Comparison of ENCODE assay signal across 8 cellular contexts in the genomic region with DNA sequence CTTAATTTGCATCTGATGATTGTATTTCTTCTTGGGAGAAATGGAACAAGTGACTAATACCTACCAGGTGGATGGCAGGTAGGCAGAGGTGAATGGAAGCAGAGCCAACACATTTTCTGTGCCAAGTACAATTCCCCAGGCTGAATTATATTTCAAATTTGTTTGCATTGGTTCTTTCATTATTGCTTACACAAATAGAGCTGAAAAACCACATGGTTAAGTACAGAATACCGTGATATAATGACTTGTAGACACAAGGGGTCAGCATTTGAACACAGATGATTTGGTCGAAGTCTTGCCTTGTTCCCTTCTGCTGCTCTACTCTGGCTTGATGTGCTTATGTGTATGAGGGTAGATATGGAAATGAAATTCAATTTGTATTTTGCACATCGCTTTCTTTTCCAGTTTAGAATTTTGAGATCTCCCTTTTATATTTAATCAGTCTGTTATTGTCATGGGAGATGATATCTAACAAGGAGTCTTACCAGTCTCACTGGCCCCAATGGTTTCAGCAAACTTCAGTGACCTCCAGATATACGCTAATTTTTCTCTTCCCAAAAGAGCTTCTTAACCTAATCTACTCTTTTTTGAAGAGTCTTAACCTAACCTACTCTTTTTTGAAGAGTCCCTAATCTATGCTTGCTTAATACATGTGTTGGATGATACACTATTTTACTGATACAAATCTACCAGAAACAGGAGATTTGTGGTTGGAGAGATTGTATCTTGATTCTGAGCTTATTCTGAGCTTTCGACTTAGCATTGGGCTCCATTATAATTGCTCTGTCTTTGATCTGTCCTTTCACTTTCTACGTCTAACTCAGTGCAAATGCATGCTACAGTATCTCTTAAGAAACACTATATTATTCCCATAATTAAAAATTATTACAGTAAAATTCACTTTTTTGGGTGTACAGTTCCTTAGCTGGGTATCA.
A peak's percentile ranks its signal among the peaks of the same experiment; 100 is the strongest.
DNase-seq lines count a peak whose midpoint lies in the region; ATAC-seq and TF ChIP-seq lines count a peak whose summit lies in the region.

No MANE protein-coding gene starts in this region.

- in situ Hi-C loops in astrocyte of the cerebellum (cut with HindIII; ENCODE audit: low sequenced_read_pairs) = loop anchor here (5.0 to 25.0 kb wide), 2 partner anchors 257 to 342 kb away; no protein-coding TSS in a partner anchor

- H3K4me1 Mint-ChIP-seq in stimulated activated naive B cell treated with anti-CD40 and anti-IgM and Interleukin-4, amounts not matched to agents 10 μg/mL and 1 μg/mL and 100 μg/mL, for 72 hours = no peaks in the 10 kb centered on the region

- no peak overlapping the region for H3K4me3 ChIP-seq in astrocyte of the cerebellum (ENCODE audit: low read depth, low read length)

- H3K27ac Mint-ChIP-seq in stimulated activated naive B cell treated with anti-CD40 and anti-IgM and Interleukin-4, amounts not matched to agents 10 μg/mL and 1 μg/mL and 100 μg/mL, for 72 hours = no peak overlapping the region

- peaks cover 12 to 20% of the 10 kb centered on the region in 2 donors for H3K27me3 Mint-ChIP-seq in stimulated activated naive B cell treated with anti-CD40 and anti-IgM and Interleukin-4, amounts not matched to agents 10 μg/mL and 1 μg/mL and 100 μg/mL, for 72 hours

- peak; percentile 97 for ATAC-seq in GM19467 (IDR thresholded peaks at IDR 0.05; ENCODE audit: unreplicated experiment)
- peak; percentile 92 for ATAC-seq in HG03432 (IDR thresholded peaks at IDR 0.05; ENCODE audit: unreplicated experiment)
- ATAC-seq in stimulated activated naive B cell treated with anti-CD40 and anti-IgM and Interleukin-4, amounts not matched to agents 10 μg/mL and 1 μg/mL and 100 μg/mL, for 72 hours (replicated peaks) = peak; percentile 77 to 89

- no peak overlapping the region for H3K4me3 Mint-ChIP-seq in stimulated activated naive B cell treated with anti-CD40 and anti-IgM and Interleukin-4, amounts not matched to agents 10 μg/mL and 1 μg/mL and 100 μg/mL, for 72 hours

- peak; percentile 61 for DNase-seq in NCI-H2171 treated with DMSO at 0.1 percent for 48 hours (lab: John Stamatoyannopoulos, UW)
- DNase-seq in NCI-H2171 (lab: John Stamatoyannopoulos, UW) = no peak
- DNase-seq in NCI-H524 treated with DMSO at 0.1 percent for 48 hours (lab: John Stamatoyannopoulos, UW) = peak; percentile 20
- peak; percentile 72 for DNase-seq in astrocyte of the cerebellum (ENCODE audit: low read depth)
- DNase-seq in hepatic stellate cell (ENCODE audit: low spot score) = peak; percentile 31
- no peak for DNase-seq in stimulated activated naive B cell treated with anti-CD40 and anti-IgM and Interleukin-4, amounts not matched to agents 10 μg/mL and 1 μg/mL and 100 μg/mL, for 72 hours

- no peaks in the 10 kb centered on the region for H3K9me3 Mint-ChIP-seq in stimulated activated naive B cell treated with anti-CD40 and anti-IgM and Interleukin-4, amounts not matched to agents 10 μg/mL and 1 μg/mL and 100 μg/mL, for 72 hours

- peak; percentile 52 for TF ChIP-seq CTCF in astrocyte of the cerebellum (IDR thresholded peaks at IDR 0.05; ENCODE audit: low read depth, low read length, missing control alignments)

- H3K36me3 Mint-ChIP-seq in stimulated activated naive B cell treated with anti-CD40 and anti-IgM and Interleukin-4, amounts not matched to agents 10 μg/mL and 1 μg/mL and 100 μg/mL, for 72 hours = no peaks in the 10 kb centered on the region

Comparison
In these comparisons a context has a peak if more than half of its experiments do, and no peak if none do; other contexts are left out.
1. DNase-seq: peak in NCI-H2171 treated with DMSO at 0.1 percent for 48 hours (single experiment), NCI-H524 treated with DMSO at 0.1 percent for 48 hours (single experiment), astrocyte of the cerebellum (single experiment) and hepatic stellate cell (single experiment); none in NCI-H2171 (single experiment) and stimulated activated naive B cell treated with anti-CD40 and anti-IgM and Interleukin-4, amounts not matched to agents 10 μg/mL and 1 μg/mL and 100 μg/mL, for 72 hours (single experiment).
2. Peak in every context shown above with its lines, with median percentiles within 50 percentile points of each other: ATAC-seq.